Comparison of ENCODE assay signal across 23 cellular contexts in genomic region chr19:41709951-41710645, GRCh38. TPM values are rescaled to one million over a fixed set of nuclear protein-coding genes. Genes with fewer than 3 reads are reported as not detected.
DNase-seq lines count a peak whose midpoint lies in the region; ATAC-seq, FAIRE-seq and TF ChIP-seq lines count a peak whose summit lies in the region.
"Had no signal": no experiment of that assay in that cellular context is flagged by ENCODE, and none has a peak within 500 bp of the region (broad histone marks: within the 10 kb centered on the region; RNA-seq: fewer than 3 reads in every experiment).

No MANE protein-coding gene starts in this region.

- peak; percentile 15 for DNase-seq in activated naive CD8-positive, alpha-beta T cell treated with anti-CD3 and anti-CD28 coated beads, Interleukin-2, amount 10 ng/mL, durations not matched to agents 7 days and 5 days
- no peak for DNase-seq in activated naive CD8-positive, alpha-beta T cell treated with anti-CD3 and anti-CD28 coated beads for 36 hours
- DNase-seq in HepG2 (ENCODE audit: low spot score) (no peak), posterior vena cava (ENCODE audit: low spot score) (peak; percentile 57), nephron progenitor cell (no peak), upper lobe of right lung (no peak)
- DNase-seq: CD4-positive, alpha-beta memory T cell; GOT3; HCEC 1CT; IMR-90; NCI-H1105; NCI-H226; NCI-H510A treated with DMSO at 0.1 percent for 48 hours; NCI-H748 treated with DMSO at 0.1 percent for 48 hours; SIG-M5 had no signal

- no peak overlapping the region for H3K9ac ChIP-seq in HepG2 (ENCODE audit: insufficient read depth, low read depth, low read length)
- H3K9ac ChIP-seq: BLaER1, KMS-11 had no signal

- peaks cover 16% of the 10 kb centered on the region for H3K27me3 Mint-ChIP-seq in activated naive CD8-positive, alpha-beta T cell treated with anti-CD3 and anti-CD28 coated beads, Interleukin-2, amount 10 ng/mL, durations not matched to agents 7 days and 5 days
- peaks cover 66% of the 10 kb centered on the region for H3K27me3 Mint-ChIP-seq in activated naive CD8-positive, alpha-beta T cell treated with anti-CD3 and anti-CD28 coated beads for 36 hours
- H3K27me3 Mint-ChIP-seq in nephron progenitor cell (ENCODE audit: low read depth, poor library complexity): peaks cover 15% of the 10 kb centered on the region

- no TSS peak for BruUV-seq in HepG2 (replicated peaks; lab: Mats Ljungman, UMichigan)

- intact Hi-C loops in HepG2 (cut with micrococcal nuclease; ENCODE audit: unreplicated experiment): no loop called here
- intact Hi-C loops in posterior vena cava (cut with DNase I): no loop called here
- intact Hi-C loops in upper lobe of right lung (cut with DNase I): no loop called here

- CTCF ChIA-PET in HepG2 (lab: Yijun Ruan, JAX; ENCODE audit: low intra/inter-chr PET ratio, low total read pairs): no interaction called here

- no peaks in the 10 kb centered on the region for H3K36me3 ChIP-seq in HepG2 (replicated peaks in 1 of 2; ENCODE audit: control insufficient read depth in 1 of 2, insufficient read depth in 2 of 2, low read length in 2 of 2)
- H3K36me3 ChIP-seq in upper lobe of right lung: no peaks in the 10 kb centered on the region
- H3K36me3 ChIP-seq: BLaER1 had no signal

- H3K27ac ChIP-seq in HepG2 (ENCODE audit: extremely low read length, insufficient read depth, low read length) (no peak overlapping the region), upper lobe of right lung (no peak overlapping the region)
- H3K27ac ChIP-seq: BLaER1, KMS-11 had no signal

- H3K4me1 ChIP-seq in HepG2 (ENCODE audit: insufficient read depth, low read length) (0 out of 2 replicates have a peak, but pooled peaks cover 5% of the 10 kb centered on the region), upper lobe of right lung (no peaks in the 10 kb centered on the region)
- H3K4me1 ChIP-seq: BLaER1 had no signal

- no peaks in the 10 kb centered on the region for H3K79me2 ChIP-seq in HepG2 (ENCODE audit: insufficient read depth, low read length)

- TF ChIP-seq POLR2A in HepG2 (IDR thresholded peaks at IDR 0.05; ENCODE audit: insufficient read depth in 1 of 2, low read depth in 2 of 2, low read length in 2 of 2): no peak

- 6% methylated on average over 6 of the region's 8 CpGs for WGBS in HepG2 (ENCODE audit: low lambda C conversion rate)

- TF ChIP-seq EP300 in HepG2 (IDR thresholded peaks at IDR 0.05; ENCODE audit: low read depth in 2 of 2, low read length in 2 of 2) (no peak), HepG2 (CRISPR knock-in tag; IDR thresholded peaks at IDR 0.05; ENCODE audit: borderline replicate concordance) (no peak)

- H3K9me3 Mint-ChIP-seq in activated naive CD8-positive, alpha-beta T cell treated with anti-CD3 and anti-CD28 coated beads, Interleukin-2, amount 10 ng/mL, durations not matched to agents 7 days and 5 days: no peaks in the 10 kb centered on the region
- no peaks in the 10 kb centered on the region for H3K9me3 Mint-ChIP-seq in activated naive CD8-positive, alpha-beta T cell treated with anti-CD3 and anti-CD28 coated beads for 36 hours
- H3K9me3 Mint-ChIP-seq in nephron progenitor cell: peaks cover 92% of the 10 kb centered on the region

- ATAC-seq in activated naive CD8-positive, alpha-beta T cell treated with anti-CD3 and anti-CD28 coated beads, Interleukin-2, amount 10 ng/mL, durations not matched to agents 7 days and 5 days (ENCODE audit: low read depth): no peak
- ATAC-seq in HepG2 (no peak), upper lobe of right lung (no peak), HG02623 (IDR thresholded peaks at IDR 0.05; ENCODE audit: unreplicated experiment) (no peak)
- ATAC-seq: Panc1 had no signal

- H3K36me3 Mint-ChIP-seq in activated naive CD8-positive, alpha-beta T cell treated with anti-CD3 and anti-CD28 coated beads, Interleukin-2, amount 10 ng/mL, durations not matched to agents 7 days and 5 days: no peaks in the 10 kb centered on the region
- H3K36me3 Mint-ChIP-seq in activated naive CD8-positive, alpha-beta T cell treated with anti-CD3 and anti-CD28 coated beads for 36 hours: no peaks in the 10 kb centered on the region
- H3K36me3 Mint-ChIP-seq in nephron progenitor cell (ENCODE audit: low read depth): peaks cover 5% of the 10 kb centered on the region
- H3K36me3 Mint-ChIP-seq: CD4-positive, alpha-beta memory T cell had no signal

- FAIRE-seq in HepG2 (lab: Jason Lieb, UNC): no peak
- FAIRE-seq: GM12892, GM18507, HTR-8/SVneo had no signal

- in situ Hi-C loops in HepG2 (cut with HindIII; ENCODE audit: extremely low pct_ligation_motif_present, low pct_unique_long_range_greater_than_20kb): no loop called here

- no peak overlapping the region for H3K4me2 ChIP-seq in HepG2 (ENCODE audit: low read depth, low read length)
- H3K4me2 ChIP-seq: BLaER1, KMS-11 had no signal

- H2AFZ ChIP-seq in HepG2 (ENCODE audit: low read length): no peak overlapping the region

- TF ChIP-seq RAD21 in HepG2 (CRISPR knock-in tag; IDR thresholded peaks at IDR 0.05): no peak

- no peaks in the 10 kb centered on the region for H3K4me1 Mint-ChIP-seq in activated naive CD8-positive, alpha-beta T cell treated with anti-CD3 and anti-CD28 coated beads, Interleukin-2, amount 10 ng/mL, durations not matched to agents 7 days and 5 days
- H3K4me1 Mint-ChIP-seq in activated naive CD8-positive, alpha-beta T cell treated with anti-CD3 and anti-CD28 coated beads for 36 hours: peaks cover 7% of the 10 kb centered on the region
- no peaks in the 10 kb centered on the region for H3K4me1 Mint-ChIP-seq in nephron progenitor cell

- POLR2A ChIA-PET in activated naive CD8-positive, alpha-beta T cell treated with anti-CD3 and anti-CD28 coated beads, Interleukin-2, amount 10 ng/mL, durations not matched to agents 7 days and 5 days (lab: Charles Lee): no interaction called here
- POLR2A ChIA-PET in HepG2 (lab: Yijun Ruan, JAX): no interaction called here

- H3K27me3 ChIP-seq in HepG2 (ENCODE audit: control insufficient read depth in 1 of 2, insufficient read depth in 2 of 2, low read length in 2 of 2): peaks cover 1 to 28% of the 10 kb centered on the region in 2 experiments; a peak in 4 of 5 replicates
- peaks cover 8% of the 10 kb centered on the region for H3K27me3 ChIP-seq in upper lobe of right lung

- H3K9me3 ChIP-seq in HepG2 (ENCODE audit: low read length) (no peaks in the 10 kb centered on the region), upper lobe of right lung (no peaks in the 10 kb centered on the region)
- H3K9me3 ChIP-seq: BLaER1 had no signal

- H3K27ac Mint-ChIP-seq in activated naive CD8-positive, alpha-beta T cell treated with anti-CD3 and anti-CD28 coated beads, Interleukin-2, amount 10 ng/mL, durations not matched to agents 7 days and 5 days: no peak overlapping the region
- H3K27ac Mint-ChIP-seq in activated naive CD8-positive, alpha-beta T cell treated with anti-CD3 and anti-CD28 coated beads for 36 hours: no peak overlapping the region
- H3K27ac Mint-ChIP-seq in nephron progenitor cell: no peak overlapping the region

- H3K4me3 Mint-ChIP-seq in activated naive CD8-positive, alpha-beta T cell treated with anti-CD3 and anti-CD28 coated beads, Interleukin-2, amount 10 ng/mL, durations not matched to agents 7 days and 5 days: no peak overlapping the region
- no peak overlapping the region for H3K4me3 Mint-ChIP-seq in activated naive CD8-positive, alpha-beta T cell treated with anti-CD3 and anti-CD28 coated beads for 36 hours
- H3K4me3 Mint-ChIP-seq in nephron progenitor cell: no peak overlapping the region
- H3K4me3 Mint-ChIP-seq: CD4-positive, alpha-beta memory T cell had no signal

- TF ChIP-seq CTCF in HepG2 (CRISPR knock-in tag; IDR thresholded peaks at IDR 0.05) (no peak), nephron progenitor cell (IDR thresholded peaks at IDR 0.05) (no peak), upper lobe of right lung (IDR thresholded peaks at IDR 0.05) (no peak)

- H4K20me1 ChIP-seq in HepG2 (ENCODE audit: insufficient read depth, low read length): no peaks in the 10 kb centered on the region

- H3K4me3 ChIP-seq in HepG2 (replicated peaks in 1 of 3; ENCODE audit: insufficient read depth in 1 of 3, low read depth in 2 of 3, low read length in 3 of 3) (no peak overlapping the region), upper lobe of right lung (no peak overlapping the region)
- H3K4me3 ChIP-seq: BLaER1 had no signal

RNA-seq across cellular contexts. Expression of gene CEACAM5, which starts 1.7 kb away (rescaled TPM):
- total RNA-seq in activated naive CD8-positive, alpha-beta T cell treated with anti-CD3 and anti-CD28 coated beads, Interleukin-2, amount 10 ng/mL, durations not matched to agents 7 days and 5 days: not detected
- not detected for total RNA-seq in activated naive CD8-positive, alpha-beta T cell treated with anti-CD3 and anti-CD28 coated beads for 36 hours
- not detected in 2 replicates for total RNA-seq in HepG2 (2016; rRNA removed; fragmentation: Illumina TruSeq; extraction: Trizol)
- total RNA-seq in HepG2 (2016; cell fraction: cytosol; rRNA removed; fragmentation: Illumina TruSeq; extraction: Trizol; ENCODE audit: low read depth): not detected in 2 replicates
- not detected in 2 replicates for total RNA-seq in HepG2 (2016; cell fraction: insoluble cytoplasmic fraction; rRNA removed; fragmentation: Illumina TruSeq; extraction: Trizol)
- total RNA-seq in HepG2 (2016; cell fraction: membrane; rRNA removed; fragmentation: Illumina TruSeq; extraction: Trizol): not detected in 2 replicates
- total RNA-seq in HepG2 (2016; cell fraction: nucleus; rRNA removed; fragmentation: Illumina TruSeq; extraction: Trizol): not detected in 2 replicates
- polyA plus RNA-seq in HepG2 (2011; rRNA removed): not detected in 2 replicates
- polyA plus RNA-seq in HepG2 (2011; cell fraction: cytosol; rRNA removed): not detected in 2 replicates
- not detected in 2 replicates for polyA plus RNA-seq in HepG2 (2011; cell fraction: nucleus; rRNA removed)
- polyA plus RNA-seq in HepG2 (2012): not detected in 2 replicates
- polyA plus RNA-seq in HepG2 (2016; cell fraction: cytosol; fragmentation: Illumina TruSeq; extraction: Trizol; ENCODE audit: low read depth): not detected in 2 replicates
- not detected in 2 replicates for polyA plus RNA-seq in HepG2 (2016; cell fraction: insoluble cytoplasmic fraction; fragmentation: Illumina TruSeq; extraction: Trizol; ENCODE audit: low read depth)
- not detected in 2 replicates for polyA plus RNA-seq in HepG2 (2016; cell fraction: membrane; fragmentation: Illumina TruSeq; extraction: Trizol; ENCODE audit: low read depth)
- not detected in 2 replicates for polyA plus RNA-seq in HepG2 (2016; cell fraction: nucleus; fragmentation: Illumina TruSeq; extraction: Trizol; ENCODE audit: insufficient read depth, low read depth)
- polyA minus RNA-seq in HepG2 (2011; rRNA and poly(A)+ RNA removed; ENCODE audit: low replicate concordance): not detected in 2 replicates
- not detected in 2 replicates for polyA minus RNA-seq in HepG2 (2011; cell fraction: cytosol; rRNA and poly(A)+ RNA removed)
- not detected in 2 replicates for polyA minus RNA-seq in HepG2 (2011; cell fraction: nucleus; rRNA and poly(A)+ RNA removed)
- total RNA-seq in posterior vena cava: not detected
- total RNA-seq in upper lobe of right lung: 35.0 TPM
- total RNA-seq: CD4-positive, alpha-beta memory T cell; G401; IMR-90 had no signal
- polyA plus RNA-seq: CD4-positive, alpha-beta memory T cell; IMR-90 had no signal

RNA-seq across cellular contexts. Expression of gene CEACAM7, which starts 22.0 kb away (rescaled TPM):
- total RNA-seq in activated naive CD8-positive, alpha-beta T cell treated with anti-CD3 and anti-CD28 coated beads, Interleukin-2, amount 10 ng/mL, durations not matched to agents 7 days and 5 days: not detected
- total RNA-seq in activated naive CD8-positive, alpha-beta T cell treated with anti-CD3 and anti-CD28 coated beads for 36 hours: not detected
- total RNA-seq in HepG2 (2016; rRNA removed; fragmentation: Illumina TruSeq; extraction: Trizol) (not detected in 2 replicates), posterior vena cava (not detected), upper lobe of right lung (not detected)
- not detected in 2 replicates for total RNA-seq in HepG2 (2016; cell fraction: cytosol; rRNA removed; fragmentation: Illumina TruSeq; extraction: Trizol; ENCODE audit: low read depth)
- total RNA-seq in HepG2 (2016; cell fraction: insoluble cytoplasmic fraction; rRNA removed; fragmentation: Illumina TruSeq; extraction: Trizol): not detected in 2 replicates
- total RNA-seq in HepG2 (2016; cell fraction: membrane; rRNA removed; fragmentation: Illumina TruSeq; extraction: Trizol): not detected in 2 replicates
- not detected in 2 replicates for total RNA-seq in HepG2 (2016; cell fraction: nucleus; rRNA removed; fragmentation: Illumina TruSeq; extraction: Trizol)
- not detected in 2 replicates for polyA plus RNA-seq in HepG2 (2011; rRNA removed)
- polyA plus RNA-seq in HepG2 (2011; cell fraction: cytosol; rRNA removed): not detected in 2 replicates
- not detected in 2 replicates for polyA plus RNA-seq in HepG2 (2011; cell fraction: nucleus; rRNA removed)
- not detected in 2 replicates for polyA plus RNA-seq in HepG2 (2012)
- not detected in 2 replicates for polyA plus RNA-seq in HepG2 (2016; cell fraction: cytosol; fragmentation: Illumina TruSeq; extraction: Trizol; ENCODE audit: low read depth)
- not detected in 2 replicates for polyA plus RNA-seq in HepG2 (2016; cell fraction: insoluble cytoplasmic fraction; fragmentation: Illumina TruSeq; extraction: Trizol; ENCODE audit: low read depth)
- polyA plus RNA-seq in HepG2 (2016; cell fraction: membrane; fragmentation: Illumina TruSeq; extraction: Trizol; ENCODE audit: low read depth): not detected in 2 replicates
- polyA plus RNA-seq in HepG2 (2016; cell fraction: nucleus; fragmentation: Illumina TruSeq; extraction: Trizol; ENCODE audit: insufficient read depth, low read depth): not detected in 2 replicates
- polyA minus RNA-seq in HepG2 (2011; rRNA and poly(A)+ RNA removed; ENCODE audit: low replicate concordance): not detected in 2 replicates
- not detected in 2 replicates for polyA minus RNA-seq in HepG2 (2011; cell fraction: cytosol; rRNA and poly(A)+ RNA removed)
- polyA minus RNA-seq in HepG2 (2011; cell fraction: nucleus; rRNA and poly(A)+ RNA removed): not detected in 2 replicates
- total RNA-seq: CD4-positive, alpha-beta memory T cell; G401; IMR-90 had no signal
- polyA plus RNA-seq: CD4-positive, alpha-beta memory T cell; IMR-90 had no signal

RNA-seq across cellular contexts. Expression of gene CEACAM6, which starts 45.2 kb away (rescaled TPM):
- total RNA-seq in activated naive CD8-positive, alpha-beta T cell treated with anti-CD3 and anti-CD28 coated beads, Interleukin-2, amount 10 ng/mL, durations not matched to agents 7 days and 5 days: not detected
- not detected for total RNA-seq in activated naive CD8-positive, alpha-beta T cell treated with anti-CD3 and anti-CD28 coated beads for 36 hours
- not detected in 2 replicates for total RNA-seq in HepG2 (2016; rRNA removed; fragmentation: Illumina TruSeq; extraction: Trizol)
- total RNA-seq in HepG2 (2016; cell fraction: cytosol; rRNA removed; fragmentation: Illumina TruSeq; extraction: Trizol; ENCODE audit: low read depth): not detected in 2 replicates
- total RNA-seq in HepG2 (2016; cell fraction: insoluble cytoplasmic fraction; rRNA removed; fragmentation: Illumina TruSeq; extraction: Trizol): not detected in 2 replicates
- total RNA-seq in HepG2 (2016; cell fraction: membrane; rRNA removed; fragmentation: Illumina TruSeq; extraction: Trizol): not detected in 2 replicates
- not detected in 2 replicates for total RNA-seq in HepG2 (2016; cell fraction: nucleus; rRNA removed; fragmentation: Illumina TruSeq; extraction: Trizol)
- not detected in 2 replicates for polyA plus RNA-seq in HepG2 (2011; rRNA removed)
- not detected in 2 replicates for polyA plus RNA-seq in HepG2 (2011; cell fraction: cytosol; rRNA removed)
- polyA plus RNA-seq in HepG2 (2011; cell fraction: nucleus; rRNA removed): not detected in 2 replicates
- not detected in 2 replicates for polyA plus RNA-seq in HepG2 (2012)
- polyA plus RNA-seq in HepG2 (2016; cell fraction: cytosol; fragmentation: Illumina TruSeq; extraction: Trizol; ENCODE audit: low read depth): not detected in 2 replicates
- not detected in 2 replicates for polyA plus RNA-seq in HepG2 (2016; cell fraction: insoluble cytoplasmic fraction; fragmentation: Illumina TruSeq; extraction: Trizol; ENCODE audit: low read depth)
- polyA plus RNA-seq in HepG2 (2016; cell fraction: membrane; fragmentation: Illumina TruSeq; extraction: Trizol; ENCODE audit: low read depth): not detected in 2 replicates
- polyA plus RNA-seq in HepG2 (2016; cell fraction: nucleus; fragmentation: Illumina TruSeq; extraction: Trizol; ENCODE audit: insufficient read depth, low read depth): not detected in 2 replicates
- polyA minus RNA-seq in HepG2 (2011; rRNA and poly(A)+ RNA removed; ENCODE audit: low replicate concordance): not detected in 2 replicates
- not detected in 2 replicates for polyA minus RNA-seq in HepG2 (2011; cell fraction: cytosol; rRNA and poly(A)+ RNA removed)
- not detected in 2 replicates for polyA minus RNA-seq in HepG2 (2011; cell fraction: nucleus; rRNA and poly(A)+ RNA removed)
- under 1 TPM in 1 of 2 donors, not detected in 1; 0.10 TPM for total RNA-seq in posterior vena cava
- total RNA-seq in upper lobe of right lung: 732 TPM
- total RNA-seq: CD4-positive, alpha-beta memory T cell; G401; IMR-90 had no signal
- polyA plus RNA-seq: CD4-positive, alpha-beta memory T cell; IMR-90 had no signal

Comparison
In these comparisons a context has a peak if more than half of its experiments do, and no peak if none do; other contexts are left out.
1. DNase-seq: peak in activated naive CD8-positive, alpha-beta T cell treated with anti-CD3 and anti-CD28 coated beads, Interleukin-2, amount 10 ng/mL, durations not matched to agents 7 days and 5 days (single experiment) and posterior vena cava (single experiment); none in activated naive CD8-positive, alpha-beta T cell treated with anti-CD3 and anti-CD28 coated beads for 36 hours (single experiment), HepG2 (single experiment), nephron progenitor cell (single experiment) and upper lobe of right lung (single experiment).
2. RNA of gene CEACAM5, which starts 1.7 kb away (total RNA-seq): 35.0 TPM in upper lobe of right lung (single experiment); not detected in activated naive CD8-positive, alpha-beta T cell treated with anti-CD3 and anti-CD28 coated beads, Interleukin-2, amount 10 ng/mL, durations not matched to agents 7 days and 5 days, not detected in activated naive CD8-positive, alpha-beta T cell treated with anti-CD3 and anti-CD28 coated beads for 36 hours, not detected in HepG2 and not detected in posterior vena cava; every median in the first group is over 10 times any median in the second.
3. RNA of gene CEACAM6, which starts 45.2 kb away (total RNA-seq): 732 TPM in upper lobe of right lung (single experiment); 0.10 TPM in posterior vena cava, not detected in activated naive CD8-positive, alpha-beta T cell treated with anti-CD3 and anti-CD28 coated beads, Interleukin-2, amount 10 ng/mL, durations not matched to agents 7 days and 5 days, not detected in activated naive CD8-positive, alpha-beta T cell treated with anti-CD3 and anti-CD28 coated beads for 36 hours and not detected in HepG2; every median in the first group is over 100 times any median in the second.